2 cellular contexts compared by ENCODE assay signal in the genomic region with DNA sequence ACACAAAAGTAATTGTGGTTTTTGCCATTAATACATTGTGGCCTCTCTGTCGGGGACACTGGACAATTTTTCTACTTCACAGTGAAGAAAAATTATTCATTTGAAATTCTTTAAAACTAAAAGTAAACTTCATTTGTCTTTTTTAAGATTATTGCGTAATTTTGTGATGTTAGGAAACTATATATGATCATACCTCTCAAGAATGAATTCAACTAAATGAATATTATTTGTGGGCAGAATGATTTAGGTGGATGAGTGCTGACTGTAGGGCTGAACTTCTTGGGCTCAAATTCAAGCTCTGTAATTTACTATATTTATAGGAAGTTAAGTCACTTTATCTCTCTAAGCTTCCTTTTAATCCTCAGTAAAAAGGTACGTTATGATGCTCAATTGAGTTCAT.
TF ChIP-seq lines count a peak whose summit lies in the region.

No MANE protein-coding gene starts in this region.

TF ChIP-seq in GM23338, 12 proteins besides CTCF, POLR2A, EP300 and RAD21 (continued from another document and continues in another):
- TF ChIP-seq, protein P1, sequence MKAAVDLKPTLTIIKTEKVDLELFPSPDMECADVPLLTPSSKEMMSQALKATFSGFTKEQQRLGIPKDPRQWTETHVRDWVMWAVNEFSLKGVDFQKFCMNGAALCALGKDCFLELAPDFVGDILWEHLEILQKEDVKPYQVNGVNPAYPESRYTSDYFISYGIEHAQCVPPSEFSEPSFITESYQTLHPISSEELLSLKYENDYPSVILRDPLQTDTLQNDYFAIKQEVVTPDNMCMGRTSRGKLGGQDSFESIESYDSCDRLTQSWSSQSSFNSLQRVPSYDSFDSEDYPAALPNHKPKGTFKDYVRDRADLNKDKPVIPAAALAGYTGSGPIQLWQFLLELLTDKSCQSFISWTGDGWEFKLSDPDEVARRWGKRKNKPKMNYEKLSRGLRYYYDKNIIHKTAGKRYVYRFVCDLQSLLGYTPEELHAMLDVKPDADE (IDR thresholded peaks at IDR 0.05) = no peak
- TF ChIP-seq JUNB (IDR thresholded peaks at IDR 0.05; ENCODE audit: unreplicated experiment) = no peak
- TF ChIP-seq STAT1 (IDR thresholded peaks at IDR 0.05; ENCODE audit: unreplicated experiment) = no peak
- TF ChIP-seq EZH2 (IDR thresholded peaks at IDR 0.05; ENCODE audit: low read depth, unreplicated experiment) = no peak
- TF ChIP-seq ZNF331 (CRISPR knock-in tag; IDR thresholded peaks at IDR 0.05; ENCODE audit: low read depth) = no peak
- no peak for TF ChIP-seq EZH2phosphoT487 (IDR thresholded peaks at IDR 0.05; ENCODE audit: unreplicated experiment)
- TF ChIP-seq CREB1 (CRISPR knock-in tag; IDR thresholded peaks at IDR 0.05; ENCODE audit: low read depth) = no peak
- TF ChIP-seq ZNF114 (CRISPR knock-in tag; IDR thresholded peaks at IDR 0.05) = no peak
- TF ChIP-seq, protein P2, sequence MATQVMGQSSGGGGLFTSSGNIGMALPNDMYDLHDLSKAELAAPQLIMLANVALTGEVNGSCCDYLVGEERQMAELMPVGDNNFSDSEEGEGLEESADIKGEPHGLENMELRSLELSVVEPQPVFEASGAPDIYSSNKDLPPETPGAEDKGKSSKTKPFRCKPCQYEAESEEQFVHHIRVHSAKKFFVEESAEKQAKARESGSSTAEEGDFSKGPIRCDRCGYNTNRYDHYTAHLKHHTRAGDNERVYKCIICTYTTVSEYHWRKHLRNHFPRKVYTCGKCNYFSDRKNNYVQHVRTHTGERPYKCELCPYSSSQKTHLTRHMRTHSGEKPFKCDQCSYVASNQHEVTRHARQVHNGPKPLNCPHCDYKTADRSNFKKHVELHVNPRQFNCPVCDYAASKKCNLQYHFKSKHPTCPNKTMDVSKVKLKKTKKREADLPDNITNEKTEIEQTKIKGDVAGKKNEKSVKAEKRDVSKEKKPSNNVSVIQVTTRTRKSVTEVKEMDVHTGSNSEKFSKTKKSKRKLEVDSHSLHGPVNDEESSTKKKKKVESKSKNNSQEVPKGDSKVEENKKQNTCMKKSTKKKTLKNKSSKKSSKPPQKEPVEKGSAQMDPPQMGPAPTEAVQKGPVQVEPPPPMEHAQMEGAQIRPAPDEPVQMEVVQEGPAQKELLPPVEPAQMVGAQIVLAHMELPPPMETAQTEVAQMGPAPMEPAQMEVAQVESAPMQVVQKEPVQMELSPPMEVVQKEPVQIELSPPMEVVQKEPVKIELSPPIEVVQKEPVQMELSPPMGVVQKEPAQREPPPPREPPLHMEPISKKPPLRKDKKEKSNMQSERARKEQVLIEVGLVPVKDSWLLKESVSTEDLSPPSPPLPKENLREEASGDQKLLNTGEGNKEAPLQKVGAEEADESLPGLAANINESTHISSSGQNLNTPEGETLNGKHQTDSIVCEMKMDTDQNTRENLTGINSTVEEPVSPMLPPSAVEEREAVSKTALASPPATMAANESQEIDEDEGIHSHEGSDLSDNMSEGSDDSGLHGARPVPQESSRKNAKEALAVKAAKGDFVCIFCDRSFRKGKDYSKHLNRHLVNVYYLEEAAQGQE (IDR thresholded peaks at IDR 0.05; ENCODE audit: unreplicated experiment) = no peak
- TF ChIP-seq, protein P3, sequence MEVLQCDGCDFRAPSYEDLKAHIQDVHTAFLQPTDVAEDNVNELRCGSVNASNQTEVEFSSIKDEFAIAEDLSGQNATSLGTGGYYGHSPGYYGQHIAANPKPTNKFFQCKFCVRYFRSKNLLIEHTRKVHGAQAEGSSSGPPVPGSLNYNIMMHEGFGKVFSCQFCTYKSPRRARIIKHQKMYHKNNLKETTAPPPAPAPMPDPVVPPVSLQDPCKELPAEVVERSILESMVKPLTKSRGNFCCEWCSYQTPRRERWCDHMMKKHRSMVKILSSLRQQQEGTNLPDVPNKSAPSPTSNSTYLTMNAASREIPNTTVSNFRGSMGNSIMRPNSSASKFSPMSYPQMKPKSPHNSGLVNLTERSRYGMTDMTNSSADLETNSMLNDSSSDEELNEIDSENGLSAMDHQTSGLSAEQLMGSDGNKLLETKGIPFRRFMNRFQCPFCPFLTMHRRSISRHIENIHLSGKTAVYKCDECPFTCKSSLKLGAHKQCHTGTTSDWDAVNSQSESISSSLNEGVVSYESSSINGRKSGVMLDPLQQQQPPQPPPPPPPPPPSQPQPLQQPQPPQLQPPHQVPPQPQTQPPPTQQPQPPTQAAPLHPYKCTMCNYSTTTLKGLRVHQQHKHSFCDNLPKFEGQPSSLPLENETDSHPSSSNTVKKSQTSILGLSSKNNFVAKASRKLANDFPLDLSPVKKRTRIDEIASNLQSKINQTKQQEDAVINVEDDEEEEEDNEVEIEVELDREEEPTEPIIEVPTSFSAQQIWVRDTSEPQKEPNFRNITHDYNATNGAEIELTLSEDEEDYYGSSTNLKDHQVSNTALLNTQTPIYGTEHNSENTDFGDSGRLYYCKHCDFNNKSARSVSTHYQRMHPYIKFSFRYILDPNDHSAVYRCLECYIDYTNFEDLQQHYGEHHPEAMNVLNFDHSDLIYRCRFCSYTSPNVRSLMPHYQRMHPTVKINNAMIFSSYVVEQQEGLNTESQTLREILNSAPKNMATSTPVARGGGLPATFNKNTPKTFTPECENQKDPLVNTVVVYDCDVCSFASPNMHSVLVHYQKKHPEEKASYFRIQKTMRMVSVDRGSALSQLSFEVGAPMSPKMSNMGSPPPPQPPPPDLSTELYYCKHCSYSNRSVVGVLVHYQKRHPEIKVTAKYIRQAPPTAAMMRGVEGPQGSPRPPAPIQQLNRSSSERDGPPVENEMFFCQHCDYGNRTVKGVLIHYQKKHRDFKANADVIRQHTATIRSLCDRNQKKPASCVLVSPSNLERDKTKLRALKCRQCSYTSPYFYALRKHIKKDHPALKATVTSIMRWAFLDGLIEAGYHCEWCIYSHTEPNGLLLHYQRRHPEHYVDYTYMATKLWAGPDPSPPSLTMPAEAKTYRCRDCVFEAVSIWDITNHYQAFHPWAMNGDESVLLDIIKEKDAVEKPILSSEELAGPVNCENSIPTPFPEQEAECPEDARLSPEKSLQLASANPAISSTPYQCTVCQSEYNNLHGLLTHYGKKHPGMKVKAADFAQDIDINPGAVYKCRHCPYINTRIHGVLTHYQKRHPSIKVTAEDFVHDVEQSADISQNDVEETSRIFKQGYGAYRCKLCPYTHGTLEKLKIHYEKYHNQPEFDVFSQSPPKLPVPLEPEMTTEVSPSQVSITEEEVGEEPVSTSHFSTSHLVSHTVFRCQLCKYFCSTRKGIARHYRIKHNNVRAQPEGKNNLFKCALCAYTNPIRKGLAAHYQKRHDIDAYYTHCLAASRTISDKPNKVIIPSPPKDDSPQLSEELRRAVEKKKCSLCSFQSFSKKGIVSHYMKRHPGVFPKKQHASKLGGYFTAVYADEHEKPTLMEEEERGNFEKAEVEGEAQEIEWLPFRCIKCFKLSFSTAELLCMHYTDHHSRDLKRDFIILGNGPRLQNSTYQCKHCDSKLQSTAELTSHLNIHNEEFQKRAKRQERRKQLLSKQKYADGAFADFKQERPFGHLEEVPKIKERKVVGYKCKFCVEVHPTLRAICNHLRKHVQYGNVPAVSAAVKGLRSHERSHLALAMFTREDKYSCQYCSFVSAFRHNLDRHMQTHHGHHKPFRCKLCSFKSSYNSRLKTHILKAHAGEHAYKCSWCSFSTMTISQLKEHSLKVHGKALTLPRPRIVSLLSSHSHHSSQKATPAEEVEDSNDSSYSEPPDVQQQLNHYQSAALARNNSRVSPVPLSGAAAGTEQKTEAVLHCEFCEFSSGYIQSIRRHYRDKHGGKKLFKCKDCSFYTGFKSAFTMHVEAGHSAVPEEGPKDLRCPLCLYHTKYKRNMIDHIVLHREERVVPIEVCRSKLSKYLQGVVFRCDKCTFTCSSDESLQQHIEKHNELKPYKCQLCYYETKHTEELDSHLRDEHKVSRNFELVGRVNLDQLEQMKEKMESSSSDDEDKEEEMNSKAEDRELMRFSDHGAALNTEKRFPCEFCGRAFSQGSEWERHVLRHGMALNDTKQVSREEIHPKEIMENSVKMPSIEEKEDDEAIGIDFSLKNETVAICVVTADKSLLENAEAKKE (CRISPR knock-in tag; IDR thresholded peaks at IDR 0.05) = no peak

TF ChIP-seq in WTC11, 78 proteins besides CTCF, POLR2A, EP300 and RAD21 (continued from another document):
- TF ChIP-seq, protein P4, sequence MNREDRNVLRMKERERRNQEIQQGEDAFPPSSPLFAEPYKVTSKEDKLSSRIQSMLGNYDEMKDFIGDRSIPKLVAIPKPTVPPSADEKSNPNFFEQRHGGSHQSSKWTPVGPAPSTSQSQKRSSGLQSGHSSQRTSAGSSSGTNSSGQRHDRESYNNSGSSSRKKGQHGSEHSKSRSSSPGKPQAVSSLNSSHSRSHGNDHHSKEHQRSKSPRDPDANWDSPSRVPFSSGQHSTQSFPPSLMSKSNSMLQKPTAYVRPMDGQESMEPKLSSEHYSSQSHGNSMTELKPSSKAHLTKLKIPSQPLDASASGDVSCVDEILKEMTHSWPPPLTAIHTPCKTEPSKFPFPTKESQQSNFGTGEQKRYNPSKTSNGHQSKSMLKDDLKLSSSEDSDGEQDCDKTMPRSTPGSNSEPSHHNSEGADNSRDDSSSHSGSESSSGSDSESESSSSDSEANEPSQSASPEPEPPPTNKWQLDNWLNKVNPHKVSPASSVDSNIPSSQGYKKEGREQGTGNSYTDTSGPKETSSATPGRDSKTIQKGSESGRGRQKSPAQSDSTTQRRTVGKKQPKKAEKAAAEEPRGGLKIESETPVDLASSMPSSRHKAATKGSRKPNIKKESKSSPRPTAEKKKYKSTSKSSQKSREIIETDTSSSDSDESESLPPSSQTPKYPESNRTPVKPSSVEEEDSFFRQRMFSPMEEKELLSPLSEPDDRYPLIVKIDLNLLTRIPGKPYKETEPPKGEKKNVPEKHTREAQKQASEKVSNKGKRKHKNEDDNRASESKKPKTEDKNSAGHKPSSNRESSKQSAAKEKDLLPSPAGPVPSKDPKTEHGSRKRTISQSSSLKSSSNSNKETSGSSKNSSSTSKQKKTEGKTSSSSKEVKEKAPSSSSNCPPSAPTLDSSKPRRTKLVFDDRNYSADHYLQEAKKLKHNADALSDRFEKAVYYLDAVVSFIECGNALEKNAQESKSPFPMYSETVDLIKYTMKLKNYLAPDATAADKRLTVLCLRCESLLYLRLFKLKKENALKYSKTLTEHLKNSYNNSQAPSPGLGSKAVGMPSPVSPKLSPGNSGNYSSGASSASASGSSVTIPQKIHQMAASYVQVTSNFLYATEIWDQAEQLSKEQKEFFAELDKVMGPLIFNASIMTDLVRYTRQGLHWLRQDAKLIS (CRISPR knock-in tag; IDR thresholded peaks at IDR 0.05; ENCODE audit: borderline replicate concordance) = no peak
- TF ChIP-seq, protein P5, sequence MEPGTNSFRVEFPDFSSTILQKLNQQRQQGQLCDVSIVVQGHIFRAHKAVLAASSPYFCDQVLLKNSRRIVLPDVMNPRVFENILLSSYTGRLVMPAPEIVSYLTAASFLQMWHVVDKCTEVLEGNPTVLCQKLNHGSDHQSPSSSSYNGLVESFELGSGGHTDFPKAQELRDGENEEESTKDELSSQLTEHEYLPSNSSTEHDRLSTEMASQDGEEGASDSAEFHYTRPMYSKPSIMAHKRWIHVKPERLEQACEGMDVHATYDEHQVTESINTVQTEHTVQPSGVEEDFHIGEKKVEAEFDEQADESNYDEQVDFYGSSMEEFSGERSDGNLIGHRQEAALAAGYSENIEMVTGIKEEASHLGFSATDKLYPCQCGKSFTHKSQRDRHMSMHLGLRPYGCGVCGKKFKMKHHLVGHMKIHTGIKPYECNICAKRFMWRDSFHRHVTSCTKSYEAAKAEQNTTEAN (CRISPR knock-in tag; IDR thresholded peaks at IDR 0.05) = no peak
- TF ChIP-seq, protein P6, sequence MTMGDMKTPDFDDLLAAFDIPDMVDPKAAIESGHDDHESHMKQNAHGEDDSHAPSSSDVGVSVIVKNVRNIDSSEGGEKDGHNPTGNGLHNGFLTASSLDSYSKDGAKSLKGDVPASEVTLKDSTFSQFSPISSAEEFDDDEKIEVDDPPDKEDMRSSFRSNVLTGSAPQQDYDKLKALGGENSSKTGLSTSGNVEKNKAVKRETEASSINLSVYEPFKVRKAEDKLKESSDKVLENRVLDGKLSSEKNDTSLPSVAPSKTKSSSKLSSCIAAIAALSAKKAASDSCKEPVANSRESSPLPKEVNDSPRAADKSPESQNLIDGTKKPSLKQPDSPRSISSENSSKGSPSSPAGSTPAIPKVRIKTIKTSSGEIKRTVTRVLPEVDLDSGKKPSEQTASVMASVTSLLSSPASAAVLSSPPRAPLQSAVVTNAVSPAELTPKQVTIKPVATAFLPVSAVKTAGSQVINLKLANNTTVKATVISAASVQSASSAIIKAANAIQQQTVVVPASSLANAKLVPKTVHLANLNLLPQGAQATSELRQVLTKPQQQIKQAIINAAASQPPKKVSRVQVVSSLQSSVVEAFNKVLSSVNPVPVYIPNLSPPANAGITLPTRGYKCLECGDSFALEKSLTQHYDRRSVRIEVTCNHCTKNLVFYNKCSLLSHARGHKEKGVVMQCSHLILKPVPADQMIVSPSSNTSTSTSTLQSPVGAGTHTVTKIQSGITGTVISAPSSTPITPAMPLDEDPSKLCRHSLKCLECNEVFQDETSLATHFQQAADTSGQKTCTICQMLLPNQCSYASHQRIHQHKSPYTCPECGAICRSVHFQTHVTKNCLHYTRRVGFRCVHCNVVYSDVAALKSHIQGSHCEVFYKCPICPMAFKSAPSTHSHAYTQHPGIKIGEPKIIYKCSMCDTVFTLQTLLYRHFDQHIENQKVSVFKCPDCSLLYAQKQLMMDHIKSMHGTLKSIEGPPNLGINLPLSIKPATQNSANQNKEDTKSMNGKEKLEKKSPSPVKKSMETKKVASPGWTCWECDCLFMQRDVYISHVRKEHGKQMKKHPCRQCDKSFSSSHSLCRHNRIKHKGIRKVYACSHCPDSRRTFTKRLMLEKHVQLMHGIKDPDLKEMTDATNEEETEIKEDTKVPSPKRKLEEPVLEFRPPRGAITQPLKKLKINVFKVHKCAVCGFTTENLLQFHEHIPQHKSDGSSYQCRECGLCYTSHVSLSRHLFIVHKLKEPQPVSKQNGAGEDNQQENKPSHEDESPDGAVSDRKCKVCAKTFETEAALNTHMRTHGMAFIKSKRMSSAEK (CRISPR knock-in tag; IDR thresholded peaks at IDR 0.05; ENCODE audit: borderline replicate concordance) = no peak
